In the genomic region with DNA sequence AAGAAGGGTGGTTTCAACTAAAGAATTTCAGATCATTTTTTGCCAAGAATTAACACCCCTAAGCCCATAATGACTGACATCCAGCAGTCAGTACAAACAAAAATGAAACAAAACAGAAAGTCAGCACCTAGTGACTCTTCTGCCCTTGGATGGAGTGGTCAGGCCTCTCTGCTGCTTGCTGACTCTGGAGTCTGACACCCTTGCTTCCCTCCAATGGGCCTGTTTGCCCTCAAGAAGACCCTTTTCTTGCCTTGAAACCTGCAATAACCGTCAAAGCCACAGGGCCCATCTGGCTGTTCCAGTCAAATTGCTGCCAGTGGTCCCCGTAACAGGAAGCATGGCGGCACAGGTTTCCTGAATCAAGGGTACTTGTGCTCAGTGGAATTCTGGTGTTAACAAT, we compare ENCODE assay signal across 16 cellular contexts. TPM values are rescaled to one million over a fixed set of nuclear protein-coding genes. Genes with fewer than 3 reads are reported as not detected.
DNase-seq lines count a peak whose midpoint lies in the region; ATAC-seq and TF ChIP-seq lines count a peak whose summit lies in the region.
"Had no signal": no experiment of that assay in that cellular context is flagged by ENCODE, and none has a peak within 500 bp of the region (broad histone marks: within the 10 kb centered on the region; RNA-seq: fewer than 3 reads in every experiment).

No MANE protein-coding gene starts in this region.

- H3K4me3 Mint-ChIP-seq in activated CD8-positive, alpha-beta memory T cell treated with anti-CD3 and anti-CD28 coated beads, Interleukin-2, amount 10 ng/mL, durations not matched to agents 7 days and 5 days, result peak overlapping the region; percentile 36
- H3K4me3 Mint-ChIP-seq in activated B cell treated with CpG ODN at 0.5 μM for 24 hours, result no peak overlapping the region
- peak overlapping the region; percentile 5 for H3K4me3 Mint-ChIP-seq in stimulated activated memory B cell treated with anti-CD40 and anti-IgM and Interleukin-4, amounts not matched to agents 10 μg/mL and 1 μg/mL and 100 μg/mL, for 72 hours

- no peak overlapping the region for H3K9ac ChIP-seq in PC-3 (ENCODE audit: low read length)

- POLR2A ChIA-PET in activated B cell treated with CpG ODN at 0.5 μM for 24 hours (lab: Charles Lee) (interaction anchor here (0.7 to 10.0 kb wide), 6 partner anchors 21 to 67 kb away, joined by 3 to 201 read pairs (median 18); partner anchors contain the start of gene CYTIP), PC-3 (lab: Charles Lee; ENCODE audit: unreplicated experiment) (no interaction called here)

- H3K4me2 ChIP-seq in PC-3 (ENCODE audit: low read length), result no peak overlapping the region

- no TSS peak for BruUV-seq in PC-3 (replicated peaks; lab: Mats Ljungman, UMichigan)

- no peak overlapping the region for H3K27ac ChIP-seq in PC-3 (ENCODE audit: low read length)
- H3K27ac ChIP-seq: dorsolateral prefrontal cortex, gastroesophageal sphincter, upper lobe of right lung, WERI-Rb-1 had no signal

- H3K9me2 ChIP-seq in PC-3 (replicated peaks; ENCODE audit: low read length), result no peaks in the 10 kb centered on the region

- CTCF ChIA-PET in activated CD8-positive, alpha-beta memory T cell treated with anti-CD3 and anti-CD28 coated beads, Interleukin-2, amount 10 ng/mL, durations not matched to agents 7 days and 5 days (lab: Charles Lee), result interaction anchor here (1.0 to 2.2 kb wide), 2 partner anchors 24 to 28 kb away, joined by 6 read pairs; partner anchors contain the start of gene CYTIP
- CTCF ChIA-PET in activated B cell treated with CpG ODN at 0.5 μM for 24 hours (lab: Charles Lee), result interaction anchor here (0.6 to 3.2 kb wide), 4 partner anchors 17 to 144 kb away, joined by 3 to 15 read pairs (median 4); no protein-coding TSS in a partner anchor
- CTCF ChIA-PET in PC-3 (lab: Charles Lee), result no interaction called here

- H3F3A ChIP-seq in PC-3 (ENCODE audit: low read length, unreplicated experiment), result no peaks in the 10 kb centered on the region

- peak; percentile 62 for DNase-seq in activated CD8-positive, alpha-beta memory T cell treated with anti-CD3 and anti-CD28 coated beads, Interleukin-2, amount 10 ng/mL, durations not matched to agents 7 days and 5 days
- DNase-seq in activated CD8-positive, alpha-beta memory T cell treated with anti-CD3 and anti-CD28 coated beads, Interleukin-2, amount 50 U/mL, for 4 hours, result no peak
- DNase-seq in activated B cell treated with CpG ODN at 0.5 μM for 24 hours (no peak), SKM-1 (lab: John Stamatoyannopoulos, UW; ENCODE audit: unreplicated experiment) (no peak), PC-3 (no peak)
- DNase-seq: DMS79 treated with DMSO at 0.1 percent for 48 hours, dorsolateral prefrontal cortex, KG1, NCI-H2171, upper lobe of right lung, WERI-Rb-1 had no signal

- H3K4me3 ChIP-seq in PC-3 (ENCODE audit: low read length), result no peak overlapping the region
- H3K4me3 ChIP-seq: dorsolateral prefrontal cortex, gastroesophageal sphincter, upper lobe of right lung had no signal

- H3K27me3 Mint-ChIP-seq in activated CD8-positive, alpha-beta memory T cell treated with anti-CD3 and anti-CD28 coated beads, Interleukin-2, amount 10 ng/mL, durations not matched to agents 7 days and 5 days, result no peaks in the 10 kb centered on the region
- no peaks in the 10 kb centered on the region for H3K27me3 Mint-ChIP-seq in activated B cell treated with CpG ODN at 0.5 μM for 24 hours
- no peaks in the 10 kb centered on the region for H3K27me3 Mint-ChIP-seq in stimulated activated memory B cell treated with anti-CD40 and anti-IgM and Interleukin-4, amounts not matched to agents 10 μg/mL and 1 μg/mL and 100 μg/mL, for 72 hours

- intact Hi-C loops in activated B cell treated with CpG ODN at 0.5 μM for 24 hours (cut with micrococcal nuclease) (loop anchor here (5.0 kb wide), 1 partner anchor 986 kb away; the partner anchor contains the start of genes CCDC148 and PKP4), PC-3 (cut with micrococcal nuclease) (no loop called here)

- no peaks in the 10 kb centered on the region for H3K36me3 ChIP-seq in PC-3 (ENCODE audit: low read depth, low read length)
- H3K36me3 ChIP-seq: gastroesophageal sphincter, upper lobe of right lung, WERI-Rb-1 had no signal

- peaks cover 89% of the 10 kb centered on the region for H3K4me1 Mint-ChIP-seq in activated CD8-positive, alpha-beta memory T cell treated with anti-CD3 and anti-CD28 coated beads, Interleukin-2, amount 10 ng/mL, durations not matched to agents 7 days and 5 days
- H3K4me1 Mint-ChIP-seq in activated B cell treated with CpG ODN at 0.5 μM for 24 hours, result peaks cover 70% of the 10 kb centered on the region
- H3K4me1 Mint-ChIP-seq in stimulated activated memory B cell treated with anti-CD40 and anti-IgM and Interleukin-4, amounts not matched to agents 10 μg/mL and 1 μg/mL and 100 μg/mL, for 72 hours, result peaks cover 66% of the 10 kb centered on the region

- ATAC-seq in activated CD8-positive, alpha-beta memory T cell treated with anti-CD3 and anti-CD28 coated beads, Interleukin-2, amount 10 ng/mL, durations not matched to agents 7 days and 5 days, result peak; percentile 46
- peak; percentile 10 for ATAC-seq in HG02885 (IDR thresholded peaks at IDR 0.05; ENCODE audit: poor library complexity, unreplicated experiment)
- ATAC-seq in activated B cell treated with CpG ODN at 0.5 μM for 24 hours (ENCODE audit: low read depth), result no peak
- no peak for ATAC-seq in stimulated activated memory B cell treated with anti-CD40 and anti-IgM and Interleukin-4, amounts not matched to agents 10 μg/mL and 1 μg/mL and 100 μg/mL, for 72 hours
- ATAC-seq in HG03439 (IDR thresholded peaks at IDR 0.05; ENCODE audit: unreplicated experiment), result no peak
- ATAC-seq in PC-3, result no peak
- ATAC-seq: gastroesophageal sphincter, upper lobe of right lung had no signal

- H3K4me1 ChIP-seq in PC-3 (ENCODE audit: insufficient read depth, low read length), result peaks cover 5% of the 10 kb centered on the region; the same call in 1 of the 2 replicates
- H3K4me1 ChIP-seq: gastroesophageal sphincter had no signal

- H3K36me3 Mint-ChIP-seq in activated CD8-positive, alpha-beta memory T cell treated with anti-CD3 and anti-CD28 coated beads, Interleukin-2, amount 10 ng/mL, durations not matched to agents 7 days and 5 days, result peaks cover 23% of the 10 kb centered on the region
- H3K36me3 Mint-ChIP-seq in activated B cell treated with CpG ODN at 0.5 μM for 24 hours (ENCODE audit: low read depth), result no peaks in the 10 kb centered on the region
- peaks cover 5% of the 10 kb centered on the region for H3K36me3 Mint-ChIP-seq in stimulated activated memory B cell treated with anti-CD40 and anti-IgM and Interleukin-4, amounts not matched to agents 10 μg/mL and 1 μg/mL and 100 μg/mL, for 72 hours

- peak overlapping the region; percentile 98 for H3K27ac Mint-ChIP-seq in activated CD8-positive, alpha-beta memory T cell treated with anti-CD3 and anti-CD28 coated beads, Interleukin-2, amount 10 ng/mL, durations not matched to agents 7 days and 5 days
- H3K27ac Mint-ChIP-seq in activated B cell treated with CpG ODN at 0.5 μM for 24 hours, result peak overlapping the region; percentile 99
- H3K27ac Mint-ChIP-seq in stimulated activated memory B cell treated with anti-CD40 and anti-IgM and Interleukin-4, amounts not matched to agents 10 μg/mL and 1 μg/mL and 100 μg/mL, for 72 hours, result peak overlapping the region; percentile 98

- no peaks in the 10 kb centered on the region for H3K27me3 ChIP-seq in PC-3 (ENCODE audit: low read length)
- H3K27me3 ChIP-seq: dorsolateral prefrontal cortex, gastroesophageal sphincter, upper lobe of right lung had no signal

- no peaks in the 10 kb centered on the region for H3K9me3 ChIP-seq in PC-3 (ENCODE audit: low read length)
- H3K9me3 ChIP-seq: gastroesophageal sphincter, upper lobe of right lung had no signal

- H3K9me3 Mint-ChIP-seq in activated CD8-positive, alpha-beta memory T cell treated with anti-CD3 and anti-CD28 coated beads, Interleukin-2, amount 10 ng/mL, durations not matched to agents 7 days and 5 days (ENCODE audit: low read depth), result no peaks in the 10 kb centered on the region
- H3K9me3 Mint-ChIP-seq in activated B cell treated with CpG ODN at 0.5 μM for 24 hours, result no peaks in the 10 kb centered on the region
- peaks cover 3% of the 10 kb centered on the region for H3K9me3 Mint-ChIP-seq in stimulated activated memory B cell treated with anti-CD40 and anti-IgM and Interleukin-4, amounts not matched to agents 10 μg/mL and 1 μg/mL and 100 μg/mL, for 72 hours

- H4K20me1 ChIP-seq in PC-3 (ENCODE audit: low read length), result no peaks in the 10 kb centered on the region

- TF ChIP-seq CTCF in activated B cell treated with CpG ODN at 0.5 μM for 24 hours (IDR thresholded peaks at IDR 0.05) (no peak), PC-3 (conservative IDR thresholded peaks at IDR 0.05; ENCODE audit: low read depth, low read length) (no peak)

- no peak overlapping the region for H2AFZ ChIP-seq in PC-3 (ENCODE audit: low read length)

- no peaks in the 10 kb centered on the region for H3K79me2 ChIP-seq in PC-3 (ENCODE audit: low read length)

RNA-seq across cellular contexts. Expression of gene CYTIP, which starts 27.2 kb away (rescaled TPM):
- 100 to 1,000 TPM; 231 to 343 TPM for total RNA-seq in activated CD8-positive, alpha-beta memory T cell treated with anti-CD3 and anti-CD28 coated beads, Interleukin-2, amount 10 ng/mL, durations not matched to agents 7 days and 5 days
- total RNA-seq in activated B cell treated with CpG ODN at 0.5 μM for 24 hours (129 and 130 TPM in 2 replicates), PC-3 (2014; rRNA removed) (0.26 TPM in 1 of 2 replicates, not detected in the other)
- total RNA-seq: A673 had no signal

Comparison
In these comparisons a context has a peak if more than half of its experiments do, and no peak if none do; other contexts are left out.
1. ATAC-seq: peak in activated CD8-positive, alpha-beta memory T cell treated with anti-CD3 and anti-CD28 coated beads, Interleukin-2, amount 10 ng/mL, durations not matched to agents 7 days and 5 days (single experiment) and HG02885 (single experiment); none in activated B cell treated with CpG ODN at 0.5 μM for 24 hours (single experiment), stimulated activated memory B cell treated with anti-CD40 and anti-IgM and Interleukin-4, amounts not matched to agents 10 μg/mL and 1 μg/mL and 100 μg/mL, for 72 hours (single experiment), HG03439 (single experiment) and PC-3 (single experiment).
2. RNA of gene CYTIP, which starts 27.2 kb away (total RNA-seq): 231 to 343 TPM in activated CD8-positive, alpha-beta memory T cell treated with anti-CD3 and anti-CD28 coated beads, Interleukin-2, amount 10 ng/mL, durations not matched to agents 7 days and 5 days and 129 to 130 TPM in activated B cell treated with CpG ODN at 0.5 μM for 24 hours; 0.26 TPM in PC-3; every median in the first group is over 100 times any median in the second.
3. Peak in every context shown above with its lines, with median percentiles within 50 percentile points of each other: H3K27ac Mint-ChIP-seq.